In genomic region chr14:99687284-99688209, GRCh38 we compare ENCODE assay signal across 9 cellular contexts. TPM values are rescaled to one million over a fixed set of nuclear protein-coding genes. Genes with fewer than 3 reads are reported as not detected.
DNase-seq lines count a peak whose midpoint lies in the region; ATAC-seq and TF ChIP-seq lines count a peak whose summit lies in the region.
"Had no signal": no experiment of that assay in that cellular context is flagged by ENCODE, and none has a peak within 500 bp of the region (broad histone marks: within the 10 kb centered on the region; RNA-seq: fewer than 3 reads in every experiment).

No MANE protein-coding gene starts in this region.

- H3K27me3 ChIP-seq in foreskin keratinocyte (peaks cover 24% of the 10 kb centered on the region), stomach (peaks cover 0 to 18% (median 4%) of the 10 kb centered on the region in 3 donors), GM23248 (replicated peaks; ENCODE audit: insufficient read depth) (peaks cover 18% of the 10 kb centered on the region)

- POLR2A ChIA-PET in WTC11 (lab: Charles Lee) = no interaction called here

- DNase-seq in SHP77 treated with DMSO at 0.1 percent for 48 hours (lab: John Stamatoyannopoulos, UW) = peak; percentile 0
- no peak for DNase-seq in SHP77 (lab: John Stamatoyannopoulos, UW)
- DNase-seq in WTC11 (ENCODE audit: low spot score) = peak; percentile 70
- no peak for DNase-seq in foreskin keratinocyte
- no peak for DNase-seq in stomach
- no peak for DNase-seq in GM23248
- DNase-seq in DMS 273 treated with DMSO at 0.1 percent for 48 hours (lab: John Stamatoyannopoulos, UW) = no peak

- no peaks in the 10 kb centered on the region for H3K36me3 Mint-ChIP-seq in WTC11

- no peaks in the 10 kb centered on the region for H3K9me2 ChIP-seq in GM23248 (ENCODE audit: insufficient read depth)

- no peaks in the 10 kb centered on the region for H3K9me3 Mint-ChIP-seq in WTC11

- WGBS in stomach, 5 donors = 60 to 64% (median 62%) methylated on average over 12 of the region's 12 CpGs
- WGBS in GM23248 (ENCODE audit: low coverage in 1 of 2, low lambda C conversion rate in 2 of 2, missing lambda C conversion rate in 2 of 2), 2 experiments = 48 to 51% methylated on average over 12 of the region's 12 CpGs

- H3K4me2 ChIP-seq in GM23248 (ENCODE audit: unreplicated experiment) = no peak overlapping the region

- no peak overlapping the region for H3K27ac Mint-ChIP-seq in WTC11

- no peaks in the 10 kb centered on the region for H3K36me3 ChIP-seq in stomach
- H3K36me3 ChIP-seq in GM23248 (ENCODE audit: low read depth) = no peaks in the 10 kb centered on the region

- no peak overlapping the region for H3K4me3 Mint-ChIP-seq in WTC11

- H3K4me3 ChIP-seq in stomach = no peak overlapping the region
- H3K4me3 ChIP-seq in GM23248 = no peak overlapping the region

- no peaks in the 10 kb centered on the region for H4K20me1 ChIP-seq in GM23248 (ENCODE audit: insufficient read depth)

- peaks cover 27% of the 10 kb centered on the region for H3K4me1 Mint-ChIP-seq in WTC11

- no peaks in the 10 kb centered on the region for H3K9me3 ChIP-seq in stomach
- no peaks in the 10 kb centered on the region for H3K9me3 ChIP-seq in GM23248 (ENCODE audit: low read depth)

- TF ChIP-seq EP300 in stomach (IDR thresholded peaks at IDR 0.05) = no peak

- no peak for TF ChIP-seq POLR2A in stomach (IDR thresholded peaks at IDR 0.05)

- H3K27me3 Mint-ChIP-seq in WTC11 (ENCODE audit: low read depth) = peaks cover 7% of the 10 kb centered on the region

- TF ChIP-seq CTCF in WTC11 (IDR thresholded peaks at IDR 0.05) (peak; percentile 95), foreskin keratinocyte (conservative IDR thresholded peaks at IDR 0.05) (peak; percentile 69), stomach (IDR thresholded peaks at IDR 0.05) (peak in 5 of 7 experiments; percentile 10 to 61 (median 29))

- intact Hi-C loops in stomach (cut with DNase I; ENCODE audit: low total_unique reads) = no loop called here

- in situ Hi-C loops in GM23248 (cut with MboI) = no loop called here

- H3K4me1 ChIP-seq in foreskin keratinocyte = no peaks in the 10 kb centered on the region
- H3K4me1 ChIP-seq in stomach = peaks cover 11 to 20% (median 14%) of the 10 kb centered on the region in 4 donors
- peaks cover 3% of the 10 kb centered on the region; the same call in 1 of the 2 replicates for H3K4me1 ChIP-seq in GM23248 (ENCODE audit: insufficient read depth)

- CTCF ChIA-PET in WTC11 (lab: Charles Lee) = interaction anchor here (0.5 to 2.2 kb wide), 31 partner anchors 8 to 560 kb away, joined by 3 to 17 read pairs (median 3); partner anchors contain the start of genes CCNK and SETD3

- H3K27ac ChIP-seq in foreskin keratinocyte = no peak overlapping the region
- no peak overlapping the region for H3K27ac ChIP-seq in stomach
- no peak overlapping the region for H3K27ac ChIP-seq in GM23248

- no peak overlapping the region for H3K9ac ChIP-seq in GM23248

- ATAC-seq in WTC11 (peak; percentile 5), foreskin keratinocyte (no peak), HG03045 (IDR thresholded peaks at IDR 0.05; ENCODE audit: unreplicated experiment) (no peak)

- H3F3A ChIP-seq in GM23248 (ENCODE audit: insufficient read depth) = no peaks in the 10 kb centered on the region

- no peaks in the 10 kb centered on the region for H3K79me2 ChIP-seq in GM23248 (ENCODE audit: insufficient read depth)

- H2AFZ ChIP-seq in GM23248 = no peak overlapping the region

TF ChIP-seq in WTC11, 78 proteins besides CTCF, POLR2A, EP300 and RAD21:
- TF ChIP-seq FOXP4 (CRISPR knock-in tag; IDR thresholded peaks at IDR 0.05) (no peak), ZNF138 (CRISPR knock-in tag; conservative IDR thresholded peaks at IDR 0.05) (no peak), GTF2I (CRISPR knock-in tag; conservative IDR thresholded peaks at IDR 0.05) (no peak), ATF1 (CRISPR knock-in tag; IDR thresholded peaks at IDR 0.05) (no peak)
- TF ChIP-seq, protein P1, sequence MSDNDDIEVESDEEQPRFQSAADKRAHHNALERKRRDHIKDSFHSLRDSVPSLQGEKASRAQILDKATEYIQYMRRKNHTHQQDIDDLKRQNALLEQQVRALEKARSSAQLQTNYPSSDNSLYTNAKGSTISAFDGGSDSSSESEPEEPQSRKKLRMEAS (CRISPR knock-in tag; IDR thresholded peaks at IDR 0.05) = peak; percentile 35; the same call in 1 of the 2 replicates

RNA-seq across cellular contexts. Expression of gene CYP46A1, which starts 3.4 kb away (rescaled TPM):
- total RNA-seq in WTC11 (2021) = 0.57 to 0.77 TPM (median 0.73 TPM) in 3 replicates
- 0.04 TPM in 1 of 2 replicates, not detected in the other for total RNA-seq in foreskin keratinocyte
- 0.02 TPM in 1 of 2 replicates, not detected in the other for polyA plus RNA-seq in foreskin keratinocyte
- 1 to 10 TPM in 3 of 5 donors, not detected in 2; 1.2 to 2.9 (median 2.2) TPM for total RNA-seq in stomach
- under 1 TPM; 0.15 to 0.68 (median 0.53) TPM for polyA plus RNA-seq in stomach
- total RNA-seq in GM23248 (2014; rRNA removed; shearing (Covaris generic)) = 0.13 and 0.22 TPM in 2 replicates
- polyA plus RNA-seq in GM23248 (2016; fragmentation: Nextera tagmentation; extraction: Ambion mirVana) = 0.15 and 0.29 TPM in 2 replicates

RNA-seq across cellular contexts. Expression of gene HHIPL1, which starts 42.6 kb away (rescaled TPM):
- total RNA-seq in WTC11 (2021) (1.2 to 2.0 TPM (median 1.5 TPM) in 3 replicates), foreskin keratinocyte (0.46 and 0.71 TPM in 2 replicates), stomach (1 to 10 TPM in 3 of 5 donors, under 1 TPM in 1, not detected in 1; 0.45 to 2.0 (median 1.2) TPM)
- polyA plus RNA-seq in foreskin keratinocyte (0.45 and 0.58 TPM in 2 replicates), stomach (under 1 TPM; 0.15 to 0.68 (median 0.20) TPM), GM23248 (2016; fragmentation: Nextera tagmentation; extraction: Ambion mirVana) (5.8 and 6.5 TPM in 2 replicates)
- total RNA-seq in GM23248 (2014; rRNA removed; shearing (Covaris generic)) = 11.3 and 19.2 TPM in 2 replicates
- total RNA-seq: activated CD8-positive, alpha-beta memory T cell treated with anti-CD3 and anti-CD28 coated beads for 36 hours had no signal

Comparison
In these comparisons a context has a peak if more than half of its experiments do, and no peak if none do; other contexts are left out.
1. DNase-seq: peak in SHP77 treated with DMSO at 0.1 percent for 48 hours (single experiment) and WTC11 (single experiment); none in SHP77 (0 of 2), foreskin keratinocyte (0 of 2), stomach (single experiment), GM23248 (single experiment) and DMS 273 treated with DMSO at 0.1 percent for 48 hours (single experiment).
2. CTCF ChIP-seq: peak in every context shown above with its lines; median percentile 95 in WTC11; 69 in foreskin keratinocyte; 29 in stomach.